In the genomic region with DNA sequence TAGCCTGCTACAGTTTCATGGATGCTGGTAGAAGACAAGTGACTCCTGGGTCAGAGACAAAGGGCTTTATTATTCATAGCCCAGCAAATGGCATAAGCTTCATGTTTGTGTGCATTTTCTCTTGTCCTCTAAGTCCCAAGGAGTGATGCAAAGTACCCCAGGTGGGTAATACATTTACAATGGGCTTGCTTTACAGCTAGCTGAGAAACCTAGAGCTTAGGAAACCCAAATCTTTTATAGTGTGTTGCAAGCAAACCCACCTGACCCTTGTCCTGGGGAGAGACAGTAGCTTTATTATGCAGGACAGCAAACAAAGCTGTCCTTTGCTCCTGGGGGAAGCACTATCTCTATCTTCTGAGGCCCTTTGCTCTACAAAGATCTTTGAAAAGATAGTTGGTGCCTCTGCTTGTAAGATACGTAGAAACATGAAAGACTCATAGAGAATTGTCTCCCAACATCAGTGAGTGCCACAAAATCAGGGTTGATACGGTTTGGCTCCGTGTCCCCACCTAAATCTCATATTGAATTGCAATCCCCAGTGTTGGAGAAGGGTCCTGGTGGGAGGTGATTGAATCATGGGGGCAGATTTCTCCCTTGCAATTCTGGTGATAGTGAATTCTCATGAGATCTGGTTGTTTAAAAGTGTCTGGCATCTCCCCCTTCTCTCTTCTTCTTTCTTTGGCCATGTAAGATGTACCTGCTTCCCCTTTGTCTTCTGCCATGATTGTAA, we compare ENCODE assay signal across 17 cellular contexts.
"Had no signal": no experiment of that assay in that cellular context is flagged by ENCODE, and none has a peak within 500 bp of the region (broad histone marks: within the 10 kb centered on the region; RNA-seq: fewer than 3 reads in every experiment).

No MANE protein-coding gene starts in this region.

- H3K9me3 ChIP-seq: esophagus squamous epithelium, gastroesophageal sphincter, mucosa of descending colon, right atrium auricular region, sigmoid colon, testis, transverse colon had no signal

- ATAC-seq: mucosa of descending colon; naive thymus-derived CD8-positive, alpha-beta T cell; stimulated activated naive B cell treated with anti-CD40 and anti-IgM and Interleukin-4, amounts not matched to agents 10 μg/mL and 1 μg/mL and 100 μg/mL, for 72 hours; stimulated activated naive CD8-positive, alpha-beta T cell treated with anti-CD3 and anti-CD28 coated beads, Interleukin-15, amount 100 ng/mL, for 72 hours had no signal

- H3K4me3 ChIP-seq: esophagus squamous epithelium, gastroesophageal sphincter, mucosa of descending colon, right atrium auricular region, sigmoid colon, skin epidermis, testis, transverse colon had no signal

- H3K36me3 ChIP-seq: esophagus squamous epithelium, gastroesophageal sphincter, right atrium auricular region, sigmoid colon, transverse colon had no signal

- FAIRE-seq: colon had no signal

- H3K4me1 ChIP-seq: esophagus squamous epithelium, gastroesophageal sphincter, testis had no signal

- H3K27me3 ChIP-seq: esophagus squamous epithelium, gastroesophageal sphincter, right atrium auricular region, sigmoid colon, testis, transverse colon had no signal

- H3K27ac ChIP-seq: esophagus squamous epithelium, gastroesophageal sphincter, right atrium auricular region, sigmoid colon, skin epidermis, testis, transverse colon had no signal

- DNase-seq: esophagus squamous epithelium; glutamatergic neuron; mammary epithelial cell; mucosa of descending colon; naive thymus-derived CD8-positive, alpha-beta T cell; posterior cingulate gyrus; sigmoid colon; stimulated activated CD4-positive, alpha-beta T cell treated with anti-CD3 and anti-CD28 coated beads, Interleukin-2, amount 100 ng/mL, for 24 hours; stimulated activated CD4-positive, alpha-beta T cell treated with anti-CD3 and anti-CD28 coated beads, Interleukin-4, amount 100 ng/mL, for 4 hours; stimulated activated naive B cell treated with anti-CD40 and anti-IgM and Interleukin-4, amounts not matched to agents 10 μg/mL and 1 μg/mL and 100 μg/mL, for 72 hours; stimulated activated naive CD8-positive, alpha-beta T cell treated with anti-CD3 and anti-CD28 coated beads, Interleukin-15, amount 100 ng/mL, for 72 hours; testis; transverse colon had no signal
